Comparison of ENCODE assay signal across 8 cellular contexts in the genomic region with DNA sequence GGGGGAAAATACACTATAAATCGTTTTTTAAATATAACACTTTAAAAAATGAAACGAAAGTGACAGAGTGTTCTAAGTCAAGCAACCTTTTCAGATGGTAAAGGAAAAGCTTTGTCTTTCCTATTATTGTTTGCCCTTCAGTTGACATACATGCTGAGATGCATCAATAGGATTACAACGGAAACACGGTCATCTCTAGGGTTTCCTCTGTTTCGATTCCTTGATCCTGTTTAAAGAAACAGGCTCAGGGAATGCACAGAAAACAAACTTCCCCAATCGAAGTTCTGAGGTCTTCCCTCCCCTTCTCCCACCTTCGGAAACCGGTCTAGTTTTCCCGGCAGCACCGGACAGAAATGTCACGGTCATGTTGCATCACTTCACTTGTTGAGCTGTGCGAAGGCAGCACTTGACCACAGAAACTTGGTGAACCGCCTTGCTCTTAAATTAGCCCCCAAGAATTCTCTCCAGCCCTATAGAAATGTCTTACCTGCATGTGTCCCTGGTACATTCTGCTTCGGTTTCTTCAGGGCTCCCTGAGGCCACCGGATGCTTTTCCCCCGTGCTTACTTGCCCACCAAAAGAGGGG. TPM values are rescaled to one million over a fixed set of nuclear protein-coding genes. Genes with fewer than 3 reads are reported as not detected.
DNase-seq lines count a peak whose midpoint lies in the region; ATAC-seq and TF ChIP-seq lines count a peak whose summit lies in the region.

No MANE protein-coding gene starts in this region.

- intact Hi-C loops in psoas muscle (cut with DNase I) (no loop called here), vagina (cut with DNase I) (no loop called here)

- DNase-seq in HL-60 (ENCODE audit: low read depth in 1 of 2, low spot score in 1 of 2) (peak in 1 of 2 experiments; percentile 27), psoas muscle (no peak), hypothalamus (lab: John Stamatoyannopoulos, UW) (no peak), GF-D8 (lab: John Stamatoyannopoulos, UW) (no peak), vagina (ENCODE audit: extremely low spot score in 2 of 2) (no peak)

- H3K4me1 ChIP-seq in psoas muscle (no peaks in the 10 kb centered on the region), vagina (peaks cover 7% of the 10 kb centered on the region)

- no peak for TF ChIP-seq CTCF in GM12875 (IDR thresholded peaks at IDR 0.05; ENCODE audit: borderline replicate concordance, insufficient read depth, low read depth, low read length)
- no peak for TF ChIP-seq CTCF in HL-60 (IDR thresholded peaks at IDR 0.05; ENCODE audit: insufficient read depth, low read length)
- TF ChIP-seq CTCF in psoas muscle (IDR thresholded peaks at IDR 0.05), result no peak
- TF ChIP-seq CTCF in vagina (IDR thresholded peaks at IDR 0.05), result no peak

- H3K9me3 ChIP-seq in psoas muscle (no peaks in the 10 kb centered on the region), vagina (no peaks in the 10 kb centered on the region)

- peak overlapping the region; percentile 49 for H3K4me3 ChIP-seq in GM12875 (ENCODE audit: low read depth, low read length)
- peak overlapping the region; percentile 73 for H3K4me3 ChIP-seq in HL-60 (replicated peaks; ENCODE audit: insufficient read depth, low read length)
- peak overlapping the region; percentile 52 for H3K4me3 ChIP-seq in psoas muscle
- peak overlapping the region in 1 of 2 donors; percentile 31 for H3K4me3 ChIP-seq in vagina

- peaks cover 4% of the 10 kb centered on the region for H3K27me3 ChIP-seq in HL-60 (ENCODE audit: insufficient read depth, poor library complexity, severe bottlenecking)
- peaks cover 4 to 46% (median 7%) of the 10 kb centered on the region in 3 donors for H3K27me3 ChIP-seq in psoas muscle (ENCODE audit: insufficient read depth in 3 of 3, low read length in 2 of 3)
- no peaks in the 10 kb centered on the region for H3K27me3 ChIP-seq in vagina

- no peak for TF ChIP-seq POLR2A in vagina (IDR thresholded peaks at IDR 0.05)

- WGBS in psoas muscle, 3 donors, result 1 to 2% (median 1%) methylated on average over 16 of the region's 16 CpGs

- H3K27ac ChIP-seq in HL-60 (replicated peaks) (no peak overlapping the region), angular gyrus (ENCODE audit: low read depth, low read length) (peak overlapping the region; percentile 51), psoas muscle (no peak overlapping the region), vagina (no peak overlapping the region)

- H3K36me3 ChIP-seq in psoas muscle (ENCODE audit: insufficient read depth in 1 of 2, low read depth in 1 of 2) (no peaks in the 10 kb centered on the region), vagina (no peaks in the 10 kb centered on the region)

- ATAC-seq in GM21367 (IDR thresholded peaks at IDR 0.05; ENCODE audit: unreplicated experiment), result peak; percentile 44
- ATAC-seq in psoas muscle, result no peak

RNA-seq across cellular contexts. Expression of gene PEX5L, which starts 0.6 kb away (rescaled TPM):
- total RNA-seq in psoas muscle (not detected), vagina (not detected)
- under 1 TPM in 1 of 3 donors, not detected in 2; 0.14 TPM for polyA plus RNA-seq in psoas muscle
